ENCODE assay signal across 26 cellular contexts in the genomic region with DNA sequence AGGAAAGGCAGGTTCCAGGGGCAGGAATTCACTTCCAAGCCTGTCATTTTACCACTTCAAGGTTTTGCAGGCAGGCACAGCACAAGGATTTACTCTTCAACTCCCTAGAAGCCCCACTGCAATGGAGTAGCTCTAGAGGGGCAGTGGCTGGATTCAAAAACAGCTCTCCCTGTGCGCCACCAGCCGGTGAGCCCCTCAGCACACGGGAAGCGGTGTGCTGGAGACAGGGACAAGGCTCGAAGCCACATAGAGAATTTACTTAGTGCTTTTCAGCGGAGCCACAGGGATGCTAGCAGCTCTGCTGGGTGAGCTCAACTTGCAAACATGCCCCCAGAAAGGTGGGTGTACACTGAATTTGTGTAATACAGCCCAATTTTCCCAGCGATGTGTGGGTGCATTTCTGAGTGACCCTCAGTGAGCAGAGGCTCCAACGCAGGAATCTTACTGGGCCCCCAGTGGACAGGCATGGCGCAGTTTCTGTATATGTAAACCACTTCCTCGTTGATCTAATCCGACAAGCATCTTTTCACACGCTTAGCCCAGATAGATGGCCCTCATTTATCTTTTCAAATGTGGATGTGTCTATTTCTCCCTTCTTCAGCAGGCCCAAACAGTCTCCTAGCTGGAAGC. TPM values are rescaled to one million over a fixed set of nuclear protein-coding genes. Genes with fewer than 3 reads are reported as not detected.
A peak's percentile ranks its signal among the peaks of the same experiment; 100 is the strongest.
DNase-seq lines count a peak whose midpoint lies in the region; ATAC-seq, FAIRE-seq and TF ChIP-seq lines count a peak whose summit lies in the region.
"Had no signal": no experiment of that assay in that cellular context is flagged by ENCODE, and none has a peak within 500 bp of the region (broad histone marks: within the 10 kb centered on the region; RNA-seq: fewer than 3 reads in every experiment).

No MANE protein-coding gene starts in this region.

- H3K36me3 Mint-ChIP-seq in H9 (ENCODE audit: insufficient read depth in 1 of 3, low read depth in 3 of 3): no peaks in the 10 kb centered on the region
- H3K36me3 Mint-ChIP-seq in WTC11: no peaks in the 10 kb centered on the region
- H3K36me3 Mint-ChIP-seq in activated CD4-positive, alpha-beta memory T cell treated with anti-CD3 and anti-CD28 coated beads for 36 hours: no peaks in the 10 kb centered on the region

- WGBS in A549 (ENCODE audit: missing lambda C conversion rate): 87% methylated on average over 12 of the region's 12 CpGs
- WGBS in H9 (ENCODE audit: extremely low coverage, insufficient read length, low lambda C conversion rate): no CpG with 5 or more reads among the region's 12 CpGs
- WGBS in right lobe of liver (ENCODE audit: insufficient coverage, low coverage, low lambda C conversion rate, missing lambda C conversion rate): 70% methylated on average over 5 of the region's 12 CpGs

- H3K27ac Mint-ChIP-seq in H9 (peak overlapping the region in 1 of 3 experiments; percentile 92; a peak in 1 of 7 replicates), WTC11 (no peak overlapping the region)
- H3K27ac Mint-ChIP-seq in activated CD4-positive, alpha-beta memory T cell treated with anti-CD3 and anti-CD28 coated beads for 36 hours: no peak overlapping the region
- H3K27ac Mint-ChIP-seq in stimulated activated naive CD8-positive, alpha-beta T cell treated with anti-CD3 and anti-CD28 coated beads, Interleukin-15, amount 100 ng/mL, for 72 hours: no peak overlapping the region

- TF ChIP-seq RAD21 in A549 (conservative IDR thresholded peaks at IDR 0.05 in 1 of 2, IDR thresholded peaks at IDR 0.05 in 1 of 2): no peak

- H3K23me2 ChIP-seq in H9 (ENCODE audit: insufficient read length, low read depth, low read length, poor library complexity, severe bottlenecking): no peaks in the 10 kb centered on the region

- H3K9me3 Mint-ChIP-seq in H9: no peaks in the 10 kb centered on the region
- H3K9me3 Mint-ChIP-seq in WTC11: no peaks in the 10 kb centered on the region
- H3K9me3 Mint-ChIP-seq in activated CD4-positive, alpha-beta memory T cell treated with anti-CD3 and anti-CD28 coated beads for 36 hours: no peaks in the 10 kb centered on the region
- no peaks in the 10 kb centered on the region for H3K9me3 Mint-ChIP-seq in stimulated activated naive CD8-positive, alpha-beta T cell treated with anti-CD3 and anti-CD28 coated beads, Interleukin-15, amount 100 ng/mL, for 72 hours

- no peak overlapping the region for H4K5ac ChIP-seq in H9 (ENCODE audit: insufficient read length, low read depth, low read length)

- H2BK5ac ChIP-seq in H9 (ENCODE audit: insufficient read length, low read length): no peak overlapping the region

- no peak for DNase-seq in A549 (ENCODE audit: low read depth in 1 of 2, low spot score in 1 of 2)
- DNase-seq in H9: no peak
- no peak for DNase-seq in WTC11 (ENCODE audit: low spot score)
- peak; percentile 6 for DNase-seq in glomerular visceral epithelial cell (ENCODE audit: extremely low spot score)
- no peak for DNase-seq in activated CD4-positive, alpha-beta memory T cell treated with anti-CD3 and anti-CD28 coated beads for 36 hours
- no peak for DNase-seq in right lobe of liver
- no peak for DNase-seq in stimulated activated naive CD8-positive, alpha-beta T cell treated with anti-CD3 and anti-CD28 coated beads, Interleukin-15, amount 100 ng/mL, for 72 hours
- DNase-seq: BE2C; DMS53; H7; KBM-7; MM.1S; NCI-H1092; NCI-H1436; NCI-H187 treated with DMSO at 0.1 percent for 48 hours; NCI-H2171; NCI-H345; NCI-H524; NCI-H774; NK-92 treated with Interleukin-12 subunit alpha and Interleukin-12 subunit beta, amount 100 ng/mL, for 24 hours; SHP77 had no signal

- no peaks in the 10 kb centered on the region for H3K79me2 ChIP-seq in H9 (ENCODE audit: insufficient read depth, low read length)

- intact Hi-C loops in activated CD4-positive, alpha-beta memory T cell treated with anti-CD3 and anti-CD28 coated beads for 36 hours (cut with micrococcal nuclease): no loop called here
- intact Hi-C loops in right lobe of liver (cut with DNase I): no loop called here

- H4K8ac ChIP-seq in H9 (replicated peaks; ENCODE audit: insufficient read length, low read depth, low read length): no peak overlapping the region

- no peaks in the 10 kb centered on the region for H3K9me3 ChIP-seq in A549
- H3K9me3 ChIP-seq in H9 (ENCODE audit: control insufficient read depth, low read depth, low read length): no peaks in the 10 kb centered on the region
- no peaks in the 10 kb centered on the region for H3K9me3 ChIP-seq in right lobe of liver
- H3K9me3 ChIP-seq: BE2C had no signal

- no peak overlapping the region for H2AFZ ChIP-seq in H9 (ENCODE audit: low read length)

- H3K36me3 ChIP-seq in right lobe of liver: no peaks in the 10 kb centered on the region
- H3K36me3 ChIP-seq: BE2C had no signal

- H3K4me2 ChIP-seq in A549: peak overlapping the region; percentile 37; the same call in 2 of the 3 replicates
- H3K4me2 ChIP-seq in H9 (ENCODE audit: insufficient read depth, insufficient read length, low read length): no peak overlapping the region

- no peak for TF ChIP-seq EP300 in A549 (IDR thresholded peaks at IDR 0.05)

- H2AK5ac ChIP-seq in H9 (ENCODE audit: insufficient read length, low read length): no peak overlapping the region

- no peak overlapping the region for H4K91ac ChIP-seq in H9 (ENCODE audit: insufficient read length, low read depth, low read length)

- no peak overlapping the region for H3T11ph ChIP-seq in H9 (ENCODE audit: low read length)

- H4K20me1 ChIP-seq in H9 (ENCODE audit: control insufficient read depth, insufficient read depth, insufficient read length): no peaks in the 10 kb centered on the region

- no peak overlapping the region for H3K4ac ChIP-seq in H9 (ENCODE audit: low read depth, low read length)

- no peak for FAIRE-seq in A549 (lab: Jason Lieb, UNC)
- FAIRE-seq: A204.1, D721Med, RCC 7860 had no signal

- peaks cover 13% of the 10 kb centered on the region; the same call in 2 of the 3 replicates for H3K4me1 ChIP-seq in A549
- no peaks in the 10 kb centered on the region for H3K4me1 ChIP-seq in H9 (ENCODE audit: insufficient read depth, low read length)
- no peaks in the 10 kb centered on the region for H3K4me1 ChIP-seq in right lobe of liver
- H3K4me1 ChIP-seq: BE2C had no signal

- no peak overlapping the region for H2BK12ac ChIP-seq in H9 (ENCODE audit: insufficient read length, low read depth, low read length)

- no peak overlapping the region for H3K9ac ChIP-seq in H9 (ENCODE audit: extremely low read depth, insufficient read length, low read length)

- no peaks in the 10 kb centered on the region for H3K4me1 Mint-ChIP-seq in H9
- H3K4me1 Mint-ChIP-seq in WTC11: no peaks in the 10 kb centered on the region
- H3K4me1 Mint-ChIP-seq in activated CD4-positive, alpha-beta memory T cell treated with anti-CD3 and anti-CD28 coated beads for 36 hours (ENCODE audit: low read depth): no peaks in the 10 kb centered on the region
- no peaks in the 10 kb centered on the region for H3K4me1 Mint-ChIP-seq in stimulated activated naive CD8-positive, alpha-beta T cell treated with anti-CD3 and anti-CD28 coated beads, Interleukin-15, amount 100 ng/mL, for 72 hours

- TF ChIP-seq CTCF in A549 (IDR thresholded peaks at IDR 0.05): no peak
- peak; percentile 24; the same call in 2 of the 3 replicates for TF ChIP-seq CTCF in H9 (conservative IDR thresholded peaks at IDR 0.05)
- no peak for TF ChIP-seq CTCF in WTC11 (IDR thresholded peaks at IDR 0.05)
- no peak for TF ChIP-seq CTCF in right lobe of liver (IDR thresholded peaks at IDR 0.05)

- POLR2A ChIA-PET in A549 (lab: Yijun Ruan, JAX): no interaction called here
- POLR2A ChIA-PET in WTC11 (lab: Charles Lee): no interaction called here
- POLR2A ChIA-PET in activated CD4-positive, alpha-beta memory T cell treated with anti-CD3 and anti-CD28 coated beads for 36 hours (lab: Charles Lee): no interaction called here

- no peak overlapping the region for H2BK20ac ChIP-seq in H9 (ENCODE audit: low read depth, low read length, poor library complexity, severe bottlenecking)

- no peak overlapping the region for H2BK15ac ChIP-seq in H9 (ENCODE audit: low read depth, low read length)

- H3K27ac ChIP-seq in A549: peak overlapping the region; percentile 28 to 33; a peak in 1 of 6 replicates
- no peak overlapping the region for H3K27ac ChIP-seq in H9 (ENCODE audit: insufficient read length, low read depth, low read length)
- H3K27ac ChIP-seq in right lobe of liver: no peak overlapping the region
- H3K27ac ChIP-seq: SK-N-MC had no signal

- TF ChIP-seq POLR2A in A549 (IDR thresholded peaks at IDR 0.05; ENCODE audit: low read length) (no peak), right lobe of liver (IDR thresholded peaks at IDR 0.05) (no peak)

- H3K79me1 ChIP-seq in H9 (ENCODE audit: insufficient read depth, low read depth, low read length, poor library complexity, severe bottlenecking): no peaks in the 10 kb centered on the region

- H2BK120ac ChIP-seq in H9 (ENCODE audit: low read depth, low read length, poor library complexity, severe bottlenecking): no peak overlapping the region

- H3K23ac ChIP-seq in H9 (ENCODE audit: insufficient read length, low read depth, low read length): no peak overlapping the region

- H3K56ac ChIP-seq in H9 (ENCODE audit: insufficient read length, low read depth, low read length): no peak overlapping the region

- H3K4me3 ChIP-seq in A549 (no peak overlapping the region), right lobe of liver (no peak overlapping the region)
- H3K4me3 ChIP-seq: SK-N-MC had no signal

- ATAC-seq in A549 (peak in 1 of 2 experiments; percentile 21; a peak in 2 of 6 replicates), WTC11 (peak; percentile 48), HG02642 (IDR thresholded peaks at IDR 0.05; ENCODE audit: poor library complexity, unreplicated experiment) (no peak), right lobe of liver (no peak)
- no peak for ATAC-seq in stimulated activated naive CD8-positive, alpha-beta T cell treated with anti-CD3 and anti-CD28 coated beads, Interleukin-15, amount 100 ng/mL, for 72 hours

- peaks cover 60% of the 10 kb centered on the region for H3K27me3 Mint-ChIP-seq in H9 (ENCODE audit: low read depth)
- peaks cover 6% of the 10 kb centered on the region; the same call in 1 of the 2 replicates for H3K27me3 Mint-ChIP-seq in WTC11 (ENCODE audit: low read depth)
- no peaks in the 10 kb centered on the region for H3K27me3 Mint-ChIP-seq in activated CD4-positive, alpha-beta memory T cell treated with anti-CD3 and anti-CD28 coated beads for 36 hours
- peaks cover 30% of the 10 kb centered on the region for H3K27me3 Mint-ChIP-seq in stimulated activated naive CD8-positive, alpha-beta T cell treated with anti-CD3 and anti-CD28 coated beads, Interleukin-15, amount 100 ng/mL, for 72 hours

- H3K27me3 ChIP-seq in H9 (ENCODE audit: insufficient read depth, low read length) (no peaks in the 10 kb centered on the region), right lobe of liver (no peaks in the 10 kb centered on the region)
- H3K27me3 ChIP-seq: BE2C had no signal

- H3K4me3 Mint-ChIP-seq in H9: no peak overlapping the region
- H3K4me3 Mint-ChIP-seq in WTC11: no peak overlapping the region
- H3K4me3 Mint-ChIP-seq in activated CD4-positive, alpha-beta memory T cell treated with anti-CD3 and anti-CD28 coated beads for 36 hours: no peak overlapping the region
- no peak overlapping the region for H3K4me3 Mint-ChIP-seq in stimulated activated naive CD8-positive, alpha-beta T cell treated with anti-CD3 and anti-CD28 coated beads, Interleukin-15, amount 100 ng/mL, for 72 hours

- CTCF ChIA-PET in A549 (lab: Yijun Ruan, JAX) (no interaction called here), WTC11 (lab: Charles Lee) (interaction anchor here (0.5 to 1.4 kb wide), 4 partner anchors 11 to 89 kb away, joined by 3 to 4 read pairs (median 4); partner anchors contain the start of gene VWA5B1)
- CTCF ChIA-PET in activated CD4-positive, alpha-beta memory T cell treated with anti-CD3 and anti-CD28 coated beads for 36 hours (lab: Charles Lee): no interaction called here

- no peak overlapping the region; the same call in 1 of the 2 replicates for H3K14ac ChIP-seq in H9 (ENCODE audit: insufficient read depth, low read length)

- no peak overlapping the region for H3K18ac ChIP-seq in H9 (ENCODE audit: insufficient read length, low read depth, low read length)

RNA-seq across cellular contexts. Expression of gene VWA5B1, which starts 10.9 kb away (rescaled TPM):
- polyA plus RNA-seq in A549 (2011; rRNA removed) (not detected in 2 replicates), A549 (2017; fragmentation: RNase III; extraction: RNeasy Plus Mini Kit Qiagen cat#74134 plus additional on column Dnase treatment) (not detected in 3 replicates)
- not detected in 2 replicates for polyA plus RNA-seq in A549 (2012; cell fraction: cytosol; rRNA removed)
- polyA plus RNA-seq in A549 (2012; cell fraction: nucleus; rRNA removed): not detected in 2 replicates
- not detected in 2 replicates for polyA minus RNA-seq in A549 (2011; rRNA and poly(A)+ RNA removed)
- total RNA-seq in H9 (2021) (0.18 TPM in 1 of 2 replicates, not detected in the other), WTC11 (2021) (1.1 to 1.5 TPM (median 1.4 TPM) in 3 replicates), right lobe of liver (not detected)
- not detected for total RNA-seq in activated CD4-positive, alpha-beta memory T cell treated with anti-CD3 and anti-CD28 coated beads for 36 hours

Comparison
In these comparisons a context has a peak if more than half of its experiments do, and no peak if none do; other contexts are left out.
1. H3K27ac ChIP-seq: peak in A549 (2 of 2); none in H9 (single experiment) and right lobe of liver (0 of 3).